Comparison of ENCODE assay signal across 2 cellular contexts in genomic region chr3:78875851-78876250, GRCh38.
TF ChIP-seq lines count a peak whose summit lies in the region.

No MANE protein-coding gene starts in this region.

TF ChIP-seq in SK-N-SH, 30 proteins besides CTCF, POLR2A, EP300 and RAD21 (continued from another document):
- TF ChIP-seq, protein P1, sequence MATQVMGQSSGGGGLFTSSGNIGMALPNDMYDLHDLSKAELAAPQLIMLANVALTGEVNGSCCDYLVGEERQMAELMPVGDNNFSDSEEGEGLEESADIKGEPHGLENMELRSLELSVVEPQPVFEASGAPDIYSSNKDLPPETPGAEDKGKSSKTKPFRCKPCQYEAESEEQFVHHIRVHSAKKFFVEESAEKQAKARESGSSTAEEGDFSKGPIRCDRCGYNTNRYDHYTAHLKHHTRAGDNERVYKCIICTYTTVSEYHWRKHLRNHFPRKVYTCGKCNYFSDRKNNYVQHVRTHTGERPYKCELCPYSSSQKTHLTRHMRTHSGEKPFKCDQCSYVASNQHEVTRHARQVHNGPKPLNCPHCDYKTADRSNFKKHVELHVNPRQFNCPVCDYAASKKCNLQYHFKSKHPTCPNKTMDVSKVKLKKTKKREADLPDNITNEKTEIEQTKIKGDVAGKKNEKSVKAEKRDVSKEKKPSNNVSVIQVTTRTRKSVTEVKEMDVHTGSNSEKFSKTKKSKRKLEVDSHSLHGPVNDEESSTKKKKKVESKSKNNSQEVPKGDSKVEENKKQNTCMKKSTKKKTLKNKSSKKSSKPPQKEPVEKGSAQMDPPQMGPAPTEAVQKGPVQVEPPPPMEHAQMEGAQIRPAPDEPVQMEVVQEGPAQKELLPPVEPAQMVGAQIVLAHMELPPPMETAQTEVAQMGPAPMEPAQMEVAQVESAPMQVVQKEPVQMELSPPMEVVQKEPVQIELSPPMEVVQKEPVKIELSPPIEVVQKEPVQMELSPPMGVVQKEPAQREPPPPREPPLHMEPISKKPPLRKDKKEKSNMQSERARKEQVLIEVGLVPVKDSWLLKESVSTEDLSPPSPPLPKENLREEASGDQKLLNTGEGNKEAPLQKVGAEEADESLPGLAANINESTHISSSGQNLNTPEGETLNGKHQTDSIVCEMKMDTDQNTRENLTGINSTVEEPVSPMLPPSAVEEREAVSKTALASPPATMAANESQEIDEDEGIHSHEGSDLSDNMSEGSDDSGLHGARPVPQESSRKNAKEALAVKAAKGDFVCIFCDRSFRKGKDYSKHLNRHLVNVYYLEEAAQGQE (IDR thresholded peaks at IDR 0.05; ENCODE audit: low read depth, low read length): no peak
- no peak for TF ChIP-seq TCF12 (IDR thresholded peaks at IDR 0.05)
- TF ChIP-seq, protein P2, sequence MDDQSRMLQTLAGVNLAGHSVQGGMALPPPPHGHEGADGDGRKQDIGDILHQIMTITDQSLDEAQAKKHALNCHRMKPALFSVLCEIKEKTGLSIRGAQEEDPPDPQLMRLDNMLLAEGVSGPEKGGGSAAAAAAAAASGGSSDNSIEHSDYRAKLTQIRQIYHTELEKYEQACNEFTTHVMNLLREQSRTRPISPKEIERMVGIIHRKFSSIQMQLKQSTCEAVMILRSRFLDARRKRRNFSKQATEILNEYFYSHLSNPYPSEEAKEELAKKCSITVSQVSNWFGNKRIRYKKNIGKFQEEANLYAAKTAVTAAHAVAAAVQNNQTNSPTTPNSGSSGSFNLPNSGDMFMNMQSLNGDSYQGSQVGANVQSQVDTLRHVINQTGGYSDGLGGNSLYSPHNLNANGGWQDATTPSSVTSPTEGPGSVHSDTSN (IDR thresholded peaks at IDR 0.05): peak; percentile 65
- TF ChIP-seq CHD2 (IDR thresholded peaks at IDR 0.05; ENCODE audit: low read length, partially characterized antibody): no peak

TF ChIP-seq in SK-N-SH treated with all-trans-retinoic acid at 6 μM for 48 hours, 23 proteins besides CTCF, POLR2A, EP300 and RAD21 (continued from another document):
- TF ChIP-seq GLIS3 (CRISPR knock-in tag; IDR thresholded peaks at IDR 0.05): no peak
- no peak for TF ChIP-seq SNAI2 (CRISPR knock-in tag; IDR thresholded peaks at IDR 0.05)
- TF ChIP-seq ZFP30 (CRISPR knock-in tag; IDR thresholded peaks at IDR 0.05): no peak
- TF ChIP-seq PPARA (CRISPR knock-in tag; IDR thresholded peaks at IDR 0.05; ENCODE audit: borderline replicate concordance): no peak
- no peak for TF ChIP-seq BACH2 (CRISPR knock-in tag; IDR thresholded peaks at IDR 0.05; ENCODE audit: borderline replicate concordance)
- TF ChIP-seq ESRRG (CRISPR knock-in tag; IDR thresholded peaks at IDR 0.05): no peak
- TF ChIP-seq ZC3H10 (CRISPR knock-in tag; IDR thresholded peaks at IDR 0.05): no peak
- TF ChIP-seq ZNF70 (CRISPR knock-in tag; IDR thresholded peaks at IDR 0.05): no peak
- no peak for TF ChIP-seq ZNF8 (CRISPR knock-in tag; IDR thresholded peaks at IDR 0.05)
